ENCODE assay signal across 1 cellular context in genomic region chr11:120389693-120390584, GRCh38.
TF ChIP-seq lines count a peak whose summit lies in the region.

No MANE protein-coding gene starts in this region.

TF ChIP-seq in HepG2, 621 proteins besides CTCF, POLR2A, EP300 and RAD21:
- TF ChIP-seq JUND (CRISPR knock-in tag; IDR thresholded peaks at IDR 0.05), result no peak
- TF ChIP-seq ZNF275 (CRISPR knock-in tag; IDR thresholded peaks at IDR 0.05; ENCODE audit: borderline replicate concordance), result no peak
- no peak for TF ChIP-seq HOXA3 (CRISPR knock-in tag; IDR thresholded peaks at IDR 0.05)
- no peak for TF ChIP-seq ZNF781 (CRISPR knock-in tag; IDR thresholded peaks at IDR 0.05; ENCODE audit: borderline replicate concordance, not compliant biosample characterization)
- TF ChIP-seq TEAD3 (CRISPR knock-in tag; optimal IDR thresholded peaks at IDR 0.05; ENCODE audit: borderline replicate concordance), result no peak
- TF ChIP-seq ZNF142 (CRISPR knock-in tag; IDR thresholded peaks at IDR 0.05), result no peak
- no peak for TF ChIP-seq ZNF451 (CRISPR knock-in tag; IDR thresholded peaks at IDR 0.05)
- no peak for TF ChIP-seq ZNF292 (CRISPR knock-in tag; IDR thresholded peaks at IDR 0.05; ENCODE audit: borderline replicate concordance, low read depth)
- TF ChIP-seq ZNF136 (CRISPR knock-in tag; IDR thresholded peaks at IDR 0.05; ENCODE audit: low read depth), result no peak
- no peak for TF ChIP-seq ARHGAP35 (CRISPR knock-in tag; IDR thresholded peaks at IDR 0.05; ENCODE audit: borderline replicate concordance)
- no peak for TF ChIP-seq SMARCC2 (IDR thresholded peaks at IDR 0.05)
- no peak for TF ChIP-seq DR1 (CRISPR knock-in tag; IDR thresholded peaks at IDR 0.05)
- no peak for TF ChIP-seq E2F2 (CRISPR knock-in tag; IDR thresholded peaks at IDR 0.05; ENCODE audit: borderline replicate concordance)
- TF ChIP-seq MNT (IDR thresholded peaks at IDR 0.05), result no peak
- TF ChIP-seq ZNF121 (CRISPR knock-in tag; IDR thresholded peaks at IDR 0.05), result no peak
- TF ChIP-seq ZNF138 (CRISPR knock-in tag; IDR thresholded peaks at IDR 0.05; ENCODE audit: low read depth), result no peak
- TF ChIP-seq RERE (CRISPR knock-in tag; IDR thresholded peaks at IDR 0.05; ENCODE audit: low read depth), result no peak
- TF ChIP-seq U2AF2 (IDR thresholded peaks at IDR 0.05; ENCODE audit: low read depth, low read length), result no peak
